In the genomic region with DNA sequence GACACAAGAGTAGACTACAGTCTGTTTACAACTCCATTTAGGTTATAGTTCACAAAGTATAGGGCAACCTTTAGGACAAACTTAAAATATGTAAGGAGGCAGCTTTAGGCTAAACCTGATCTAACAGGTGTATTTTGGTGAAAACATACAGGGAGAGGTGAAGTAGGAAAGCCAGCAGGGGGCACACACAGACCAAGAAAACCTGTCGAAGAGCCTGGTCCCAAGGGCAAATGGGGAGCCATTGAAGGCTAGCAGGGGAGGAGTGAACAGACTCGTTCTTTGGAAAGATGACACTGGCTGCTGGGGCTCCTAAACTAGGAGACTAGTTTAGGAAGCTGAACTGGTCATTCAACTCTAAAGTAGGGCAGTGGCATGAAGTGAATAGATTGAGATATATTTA, we compare ENCODE assay signal across 8 cellular contexts.
DNase-seq lines count a peak whose midpoint lies in the region; ATAC-seq and TF ChIP-seq lines count a peak whose summit lies in the region.

No MANE protein-coding gene starts in this region.

- no peak overlapping the region for H2BK12ac ChIP-seq in trophoblast cell (ENCODE audit: low read length)

- no CpG with 5 or more reads among the region's 2 CpGs for WGBS in trophoblast cell (ENCODE audit: extremely low coverage, insufficient coverage, insufficient read length)

- no peaks in the 10 kb centered on the region for H3K79me1 ChIP-seq in trophoblast cell (ENCODE audit: low read length)

- no peak overlapping the region for H3K4me3 ChIP-seq in DOHH2 (ENCODE audit: low read length)
- H3K4me3 ChIP-seq in Karpas-422 (ENCODE audit: low read length), result no peak overlapping the region
- H3K4me3 ChIP-seq in trophoblast cell (ENCODE audit: low read depth, low read length), result no peak overlapping the region

- DNase-seq in Karpas-422 (peak; percentile 82), UCSD-AML1 (lab: John Stamatoyannopoulos, UW; ENCODE audit: unreplicated experiment) (peak; percentile 12), endothelial cell (ENCODE audit: low spot score) (peak; percentile 66), trophoblast cell (peak; percentile 26 to 56), posterior vena cava (ENCODE audit: low spot score) (no peak), ureter (ENCODE audit: low spot score) (no peak)

- H2BK120ac ChIP-seq in trophoblast cell (ENCODE audit: insufficient read depth, low read length, poor library complexity), result no peak overlapping the region

- no peak overlapping the region for H2AFZ ChIP-seq in Karpas-422 (ENCODE audit: low read length)
- H2AFZ ChIP-seq in trophoblast cell (ENCODE audit: insufficient read depth, low read length, poor library complexity), result no peak overlapping the region

- H2AK5ac ChIP-seq in trophoblast cell (ENCODE audit: low read length), result no peak overlapping the region

- no peak overlapping the region for H3K4me2 ChIP-seq in DOHH2 (ENCODE audit: low read length)
- no peak overlapping the region for H3K4me2 ChIP-seq in Karpas-422 (ENCODE audit: low read depth, low read length, poor library complexity, severe bottlenecking)
- H3K4me2 ChIP-seq in trophoblast cell (ENCODE audit: low read length), result no peak overlapping the region

- H3K79me2 ChIP-seq in DOHH2 (ENCODE audit: control insufficient read depth, low read length), result no peaks in the 10 kb centered on the region
- no peaks in the 10 kb centered on the region for H3K79me2 ChIP-seq in Karpas-422 (ENCODE audit: low read length)
- no peaks in the 10 kb centered on the region for H3K79me2 ChIP-seq in trophoblast cell (ENCODE audit: control insufficient read depth, insufficient read depth, low read length, poor library complexity)

- H2BK5ac ChIP-seq in trophoblast cell (ENCODE audit: low read depth, low read length, poor library complexity), result no peak overlapping the region

- no peaks in the 10 kb centered on the region for H3K9me3 Mint-ChIP-seq in endothelial cell (ENCODE audit: unreplicated experiment)

- H3K23ac ChIP-seq in trophoblast cell (ENCODE audit: low read length), result no peak overlapping the region

- no peaks in the 10 kb centered on the region for H3K36me3 Mint-ChIP-seq in endothelial cell (ENCODE audit: low read depth, unreplicated experiment)

- H3K36me3 ChIP-seq in DOHH2 (ENCODE audit: control insufficient read depth, low read length), result no peaks in the 10 kb centered on the region
- H3K36me3 ChIP-seq in Karpas-422 (ENCODE audit: insufficient read depth, low read length), result no peaks in the 10 kb centered on the region
- no peaks in the 10 kb centered on the region for H3K36me3 ChIP-seq in trophoblast cell (ENCODE audit: control insufficient read depth in 1 of 2, insufficient read depth in 2 of 2, low read length in 2 of 2)

- H3K9me2 ChIP-seq in DOHH2 (replicated peaks; ENCODE audit: control insufficient read depth, low read length) (no peaks in the 10 kb centered on the region), Karpas-422 (replicated peaks; ENCODE audit: insufficient read depth, low read length) (no peaks in the 10 kb centered on the region)

- H3K18ac ChIP-seq in trophoblast cell (ENCODE audit: low read length), result no peak overlapping the region

- H4K91ac ChIP-seq in trophoblast cell (ENCODE audit: low read depth, low read length), result no peak overlapping the region

- no peak overlapping the region for H3K14ac ChIP-seq in trophoblast cell (ENCODE audit: low read length)

- H4K20me1 ChIP-seq in DOHH2 (ENCODE audit: control insufficient read depth, insufficient read depth, low read depth, low read length) (no peaks in the 10 kb centered on the region), Karpas-422 (ENCODE audit: insufficient read depth, low read depth, low read length) (no peaks in the 10 kb centered on the region)

- peaks cover 11% of the 10 kb centered on the region for H3K4me1 Mint-ChIP-seq in endothelial cell (ENCODE audit: unreplicated experiment)

- H4K8ac ChIP-seq in trophoblast cell (ENCODE audit: low read depth, low read length), result no peak overlapping the region

- TF ChIP-seq CTCF in DOHH2 (IDR thresholded peaks at IDR 0.05; ENCODE audit: low read depth, low read length, poor library complexity, severe bottlenecking) (peak; percentile 52), endothelial cell (IDR thresholded peaks at IDR 0.05; ENCODE audit: unreplicated experiment) (no peak)

- H3K4ac ChIP-seq in trophoblast cell (ENCODE audit: low read depth, low read length), result no peak overlapping the region

- H3K4me1 ChIP-seq in DOHH2 (ENCODE audit: control insufficient read depth, low read length), result no peaks in the 10 kb centered on the region
- H3K4me1 ChIP-seq in Karpas-422 (ENCODE audit: low read length), result no peaks in the 10 kb centered on the region
- H3K4me1 ChIP-seq in trophoblast cell (ENCODE audit: control insufficient read depth in 1 of 2, insufficient read depth in 2 of 2, low read length in 2 of 2), result no peaks in the 10 kb centered on the region

- H3K27ac ChIP-seq in DOHH2 (ENCODE audit: low read depth, low read length), result no peak overlapping the region
- H3K27ac ChIP-seq in Karpas-422 (ENCODE audit: low read length), result no peak overlapping the region
- no peak overlapping the region for H3K27ac ChIP-seq in trophoblast cell (ENCODE audit: low read depth, low read length)

- H3K27ac Mint-ChIP-seq in endothelial cell (ENCODE audit: unreplicated experiment), result no peak overlapping the region

- H3F3A ChIP-seq in DOHH2 (ENCODE audit: control insufficient read depth, insufficient read depth), result no peaks in the 10 kb centered on the region

- H3K9me3 ChIP-seq in DOHH2 (ENCODE audit: control insufficient read depth, insufficient read depth, low read length) (no peaks in the 10 kb centered on the region), Karpas-422 (ENCODE audit: low read length) (no peaks in the 10 kb centered on the region), trophoblast cell (ENCODE audit: insufficient read depth, low read depth, low read length) (no peaks in the 10 kb centered on the region)

- H3K9ac ChIP-seq in Karpas-422 (ENCODE audit: low read length) (no peak overlapping the region), trophoblast cell (ENCODE audit: low read length) (no peak overlapping the region)

- no peak overlapping the region for H4K12ac ChIP-seq in trophoblast cell (ENCODE audit: low read depth, low read length)

- intact Hi-C loops in posterior vena cava (cut with DNase I), result no loop called here

- no peak overlapping the region for H3K4me3 Mint-ChIP-seq in endothelial cell (ENCODE audit: unreplicated experiment)

- ATAC-seq in GM21515 (IDR thresholded peaks at IDR 0.05; ENCODE audit: unreplicated experiment), result no peak

- H3K27me3 ChIP-seq in DOHH2 (ENCODE audit: control insufficient read depth, low read length) (no peaks in the 10 kb centered on the region), Karpas-422 (ENCODE audit: low read length) (no peaks in the 10 kb centered on the region), trophoblast cell (ENCODE audit: insufficient read depth, low read length) (no peaks in the 10 kb centered on the region)

- peaks cover 2% of the 10 kb centered on the region for H3K27me3 Mint-ChIP-seq in endothelial cell (ENCODE audit: unreplicated experiment)

Comparison
In these comparisons a context has a peak if more than half of its experiments do, and no peak if none do; other contexts are left out.
1. DNase-seq: peak in Karpas-422 (single experiment), UCSD-AML1 (single experiment), endothelial cell (single experiment) and trophoblast cell (2 of 2); none in posterior vena cava (single experiment) and ureter (single experiment).